Comparison of ENCODE assay signal across 13 cellular contexts in genomic region chr9:70403618-70404025, GRCh38. TPM values are rescaled to one million over a fixed set of nuclear protein-coding genes. Genes with fewer than 3 reads are reported as not detected.
DNase-seq lines count a peak whose midpoint lies in the region; ATAC-seq and TF ChIP-seq lines count a peak whose summit lies in the region.
"Had no signal": no experiment of that assay in that cellular context is flagged by ENCODE, and none has a peak within 500 bp of the region (broad histone marks: within the 10 kb centered on the region; RNA-seq: fewer than 3 reads in every experiment).

No MANE protein-coding gene starts in this region.

- H3K36me3 Mint-ChIP-seq in osteocyte (ENCODE audit: unreplicated experiment) = peaks cover 5% of the 10 kb centered on the region

- H3K27me3 Mint-ChIP-seq in osteocyte (ENCODE audit: unreplicated experiment) = no peaks in the 10 kb centered on the region

- intact Hi-C loops in left ventricle myocardium inferior (cut with micrococcal nuclease) = loop anchor here (10.0 kb wide), 1 partner anchor 49 kb away; no protein-coding TSS in a partner anchor
- intact Hi-C loops in left ventricle myocardium superior (cut with micrococcal nuclease) = loop anchor here (10.0 kb wide), 1 partner anchor 49 kb away; no protein-coding TSS in a partner anchor

- H3K4me3 ChIP-seq in left ventricle myocardium inferior = peak overlapping the region; percentile 88
- no peak overlapping the region for H3K4me3 ChIP-seq in esophagus (ENCODE audit: low read depth in 1 of 2, low read length in 2 of 2)
- H3K4me3 ChIP-seq: BLaER1, testis had no signal

- H3K9me3 Mint-ChIP-seq in osteocyte (ENCODE audit: unreplicated experiment) = no peaks in the 10 kb centered on the region

- peaks cover 100% of the 10 kb centered on the region for H3K4me1 ChIP-seq in left ventricle myocardium inferior
- H3K4me1 ChIP-seq in esophagus (ENCODE audit: control insufficient read depth in 2 of 2, insufficient read depth in 2 of 2, low read length in 1 of 2) = peaks cover 7 to 9% of the 10 kb centered on the region in 2 donors

- H3K27me3 ChIP-seq in left ventricle myocardium inferior (ENCODE audit: low read depth) (no peaks in the 10 kb centered on the region), esophagus (ENCODE audit: control insufficient read depth in 1 of 2, insufficient read depth in 2 of 2, low read length in 2 of 2) (no peaks in the 10 kb centered on the region)
- H3K27me3 ChIP-seq: BLaER1, testis had no signal

- H3K36me3 ChIP-seq in left ventricle myocardium inferior = no peaks in the 10 kb centered on the region
- H3K36me3 ChIP-seq in esophagus (ENCODE audit: control insufficient read depth in 2 of 2, insufficient read depth in 2 of 2, low read length in 1 of 2) = peaks cover 0 to 2% of the 10 kb centered on the region in 2 donors

- peak overlapping the region; percentile 70 for H3K27ac ChIP-seq in left ventricle myocardium inferior (replicated peaks)
- H3K27ac ChIP-seq in esophagus (ENCODE audit: low read depth in 2 of 2, low read length in 1 of 2) = peak overlapping the region; percentile 16 to 26
- H3K27ac ChIP-seq: BLaER1 had no signal

- H3K9me3 ChIP-seq in left ventricle myocardium inferior (replicated peaks) = no peaks in the 10 kb centered on the region
- H3K9me3 ChIP-seq in esophagus (ENCODE audit: control insufficient read depth in 2 of 2, insufficient read depth in 1 of 2, low read depth in 1 of 2, low read length in 1 of 2) = no peaks in the 10 kb centered on the region
- H3K9me3 ChIP-seq: BLaER1, testis had no signal

- TF ChIP-seq CTCF in left ventricle myocardium inferior (IDR thresholded peaks at IDR 0.05; ENCODE audit: borderline replicate concordance) (no peak), osteocyte (IDR thresholded peaks at IDR 0.05) (no peak)

- DNase-seq in left ventricle myocardium inferior = no peak
- DNase-seq in left ventricle myocardium superior = no peak
- DNase-seq in osteocyte (ENCODE audit: extremely low spot score, unreplicated experiment) = no peak
- DNase-seq in NCI-H2227 treated with DMSO at 0.1 percent for 48 hours (lab: John Stamatoyannopoulos, UW) = no peak
- DNase-seq in T1000 (lab: John Stamatoyannopoulos, UW) = no peak
- no peak for DNase-seq in T-helper 9 cell
- no peak for DNase-seq in effector CD4-positive, alpha-beta T cell
- DNase-seq: activated CD4-positive, alpha-beta T cell treated with anti-CD3 and anti-CD28 coated beads, Interleukin-2, amount 50 U/mL, for 4 hours; NCI-H1092; NCI-H774; testis had no signal

- 60 to 62% methylated on average over 4 of the region's 4 CpGs for WGBS in esophagus, 2 donors

- no peak for ATAC-seq in left ventricle myocardium superior

- H3K27ac Mint-ChIP-seq in osteocyte (ENCODE audit: unreplicated experiment) = peak overlapping the region; percentile 57

- peaks cover 90% of the 10 kb centered on the region for H3K4me1 Mint-ChIP-seq in osteocyte (ENCODE audit: unreplicated experiment)

- no peak overlapping the region for H3K4me3 Mint-ChIP-seq in osteocyte (ENCODE audit: unreplicated experiment)

RNA-seq across cellular contexts. Expression of gene KLF9, which starts 10.8 kb away (rescaled TPM):
- 52.8 TPM for total RNA-seq in left ventricle myocardium inferior
- 54.9 TPM for total RNA-seq in left ventricle myocardium superior
- 1 to 10 TPM; 5.8 to 9.0 TPM for polyA plus RNA-seq in esophagus
- total RNA-seq in osteocyte = 83.4 and 85.3 TPM in 2 replicates
